ENCODE assay signal across 8 cellular contexts in genomic region chr14:89013098-89013504, GRCh38.
DNase-seq lines count a peak whose midpoint lies in the region; ATAC-seq and TF ChIP-seq lines count a peak whose summit lies in the region.

No MANE protein-coding gene starts in this region.

- TF ChIP-seq CTCF in WI38 (IDR thresholded peaks at IDR 0.05; ENCODE audit: low read depth, low read length): peak; percentile 23; the same call in 1 of the 2 replicates
- no peak for TF ChIP-seq CTCF in lung (IDR thresholded peaks at IDR 0.05; ENCODE audit: control extremely low read depth, extremely low read depth)
- no peak for TF ChIP-seq CTCF in esophagus muscularis mucosa (IDR thresholded peaks at IDR 0.05)

- H3K27me3 ChIP-seq in lung (ENCODE audit: control insufficient read depth, insufficient read depth): no peaks in the 10 kb centered on the region
- H3K27me3 ChIP-seq in esophagus muscularis mucosa: peaks cover 0 to 7% (median 0%) of the 10 kb centered on the region in 4 donors

- H3K4me3 ChIP-seq in WI38 (ENCODE audit: low read depth, low read length) (no peak overlapping the region), lung (no peak overlapping the region), esophagus muscularis mucosa (no peak overlapping the region)

- peak; percentile 53 for DNase-seq in Daoy (ENCODE audit: low read depth)
- peak; percentile 73 for DNase-seq in KBM-7
- peak; percentile 38 for DNase-seq in lung (ENCODE audit: low spot score)
- DNase-seq in NCI-H1930 (lab: John Stamatoyannopoulos, UW): no peak
- no peak for DNase-seq in GM19240 (ENCODE audit: insufficient read length, low spot score)
- DNase-seq in esophagus muscularis mucosa (ENCODE audit: extremely low spot score): no peak

- peak; percentile 53 for ATAC-seq in lung (ENCODE audit: insufficient read depth, low FRiP score)
- ATAC-seq in GM21619 (IDR thresholded peaks at IDR 0.05; ENCODE audit: unreplicated experiment): no peak

- in situ Hi-C loops in KBM-7 (cut with MboI; ENCODE audit: low pct_unique_long_range_greater_than_20kb, low sequenced_read_pairs): no loop called here

- intact Hi-C loops in esophagus muscularis mucosa (cut with DNase I): no loop called here

- H3K36me3 ChIP-seq in lung (ENCODE audit: control insufficient read depth in 2 of 2, insufficient read depth in 2 of 2, low read length in 2 of 2): no peaks in the 10 kb centered on the region
- no peaks in the 10 kb centered on the region for H3K36me3 ChIP-seq in esophagus muscularis mucosa

- no peak for TF ChIP-seq POLR2A in esophagus muscularis mucosa (IDR thresholded peaks at IDR 0.05; ENCODE audit: low read depth)

- 68% methylated on average over 7 of the region's 7 CpGs for WGBS in lung, 2 donors
- 73% methylated on average over 7 of the region's 7 CpGs for WGBS in esophagus muscularis mucosa

- no peak for TF ChIP-seq EP300 in esophagus muscularis mucosa (IDR thresholded peaks at IDR 0.05)

- no peaks in the 10 kb centered on the region for H3K9me3 ChIP-seq in lung (ENCODE audit: control insufficient read depth in 2 of 2, insufficient read depth in 1 of 2, low read length in 1 of 2)
- no peaks in the 10 kb centered on the region for H3K9me3 ChIP-seq in esophagus muscularis mucosa

- H3K27ac ChIP-seq in lung (ENCODE audit: low read depth in 1 of 2, low read length in 1 of 2): no peak overlapping the region
- no peak overlapping the region for H3K27ac ChIP-seq in esophagus muscularis mucosa (replicated peaks in 1 of 4)

- H3K4me1 ChIP-seq in lung (ENCODE audit: control insufficient read depth in 2 of 2, insufficient read depth in 2 of 2, low read length in 2 of 2) (no peaks in the 10 kb centered on the region), esophagus muscularis mucosa (no peaks in the 10 kb centered on the region)

Comparison
In these comparisons a context has a peak if more than half of its experiments do, and no peak if none do; other contexts are left out.
1. DNase-seq: peak in Daoy (single experiment), KBM-7 (single experiment) and lung (single experiment); none in NCI-H1930 (0 of 2), GM19240 (single experiment) and esophagus muscularis mucosa (single experiment).